30 cellular contexts compared by ENCODE assay signal in genomic region chr7:86013662-86014061, GRCh38.
"Had no signal": no experiment of that assay in that cellular context is flagged by ENCODE, and none has a peak within 500 bp of the region (broad histone marks: within the 10 kb centered on the region; RNA-seq: fewer than 3 reads in every experiment).

No MANE protein-coding gene starts in this region.

- H3K4me3 Mint-ChIP-seq: activated CD4-positive, alpha-beta memory T cell treated with anti-CD3 and anti-CD28 coated beads, Interleukin-2, amount 10 ng/mL, durations not matched to agents 7 days and 5 days; activated CD8-positive, alpha-beta memory T cell treated with anti-CD3 and anti-CD28 coated beads, Interleukin-2, amount 10 ng/mL, durations not matched to agents 7 days and 5 days; activated naive CD8-positive, alpha-beta T cell treated with anti-CD3 and anti-CD28 coated beads for 36 hours had no signal

- H3K9me3 ChIP-seq: SJCRH30 had no signal

- H3K4me1 Mint-ChIP-seq: activated CD4-positive, alpha-beta memory T cell treated with anti-CD3 and anti-CD28 coated beads, Interleukin-2, amount 10 ng/mL, durations not matched to agents 7 days and 5 days; activated CD8-positive, alpha-beta memory T cell treated with anti-CD3 and anti-CD28 coated beads, Interleukin-2, amount 10 ng/mL, durations not matched to agents 7 days and 5 days; activated naive CD8-positive, alpha-beta T cell treated with anti-CD3 and anti-CD28 coated beads for 36 hours had no signal

- ATAC-seq: activated CD8-positive, alpha-beta memory T cell treated with anti-CD3 and anti-CD28 coated beads, Interleukin-2, amount 10 ng/mL, durations not matched to agents 7 days and 5 days; Panc1 had no signal

- H3K4me1 ChIP-seq: SJCRH30 had no signal

- DNase-seq: activated CD4-positive, alpha-beta memory T cell treated with anti-CD3 and anti-CD28 coated beads, Interleukin-2, amount 10 ng/mL, durations not matched to agents 7 days and 5 days; activated CD4-positive, alpha-beta T cell treated with anti-CD3 and anti-CD28 coated beads for 1 hour; activated CD4-positive, alpha-beta T cell treated with anti-CD3 and anti-CD28 coated beads for 48 hours; activated CD4-positive, CD25-positive, alpha-beta regulatory T cell; activated CD8-positive, alpha-beta memory T cell treated with anti-CD3 and anti-CD28 coated beads for 24 hours; activated CD8-positive, alpha-beta memory T cell treated with anti-CD3 and anti-CD28 coated beads, Interleukin-2, amount 10 ng/mL, durations not matched to agents 7 days and 5 days; activated CD8-positive, alpha-beta memory T cell treated with anti-CD3 and anti-CD28 coated beads, Interleukin-2, amount 50 U/mL, for 48 hours; activated effector memory CD4-positive, alpha-beta T cell treated with anti-CD3 and anti-CD28 coated beads, Interleukin-2, amount 50 U/mL, for 16 hours; activated naive CD4-positive, alpha-beta T cell; activated naive CD4-positive, alpha-beta T cell treated with anti-CD3 and anti-CD28 coated beads, Interleukin-2, amount 50 U/mL, for 16 hours; activated naive CD8-positive, alpha-beta T cell treated with anti-CD3 and anti-CD28 coated beads for 36 hours; activated T-cell treated with anti-CD3 and anti-CD28 coated beads, Interleukin-2, amount 50 U/mL, for 48 hours; amniotic stem cell; aorta; brain microvascular endothelial cell; central memory CD4-positive, alpha-beta T cell; Karpas-422; KBM-7; NCI-H1436 treated with DMSO at 0.1 percent for 48 hours; NCI-H1694 treated with DMSO at 0.1 percent for 48 hours; NCI-H2081; NCI-H345; NCI-H526 treated with DMSO at 0.1 percent for 48 hours; NCI-H774; SHP77; SJCRH30; T1000; WERI-Rb-1 had no signal

- H3K36me3 ChIP-seq: brain microvascular endothelial cell, SJCRH30, WERI-Rb-1 had no signal

- H3K36me3 Mint-ChIP-seq: activated CD8-positive, alpha-beta memory T cell treated with anti-CD3 and anti-CD28 coated beads, Interleukin-2, amount 10 ng/mL, durations not matched to agents 7 days and 5 days; activated naive CD8-positive, alpha-beta T cell treated with anti-CD3 and anti-CD28 coated beads for 36 hours had no signal

- H3K27me3 Mint-ChIP-seq: activated CD4-positive, alpha-beta memory T cell treated with anti-CD3 and anti-CD28 coated beads, Interleukin-2, amount 10 ng/mL, durations not matched to agents 7 days and 5 days; activated CD8-positive, alpha-beta memory T cell treated with anti-CD3 and anti-CD28 coated beads, Interleukin-2, amount 10 ng/mL, durations not matched to agents 7 days and 5 days; activated naive CD8-positive, alpha-beta T cell treated with anti-CD3 and anti-CD28 coated beads for 36 hours had no signal

- H3K27me3 ChIP-seq: brain microvascular endothelial cell, SJCRH30 had no signal

- H3K27ac ChIP-seq: brain microvascular endothelial cell, SJCRH30, SK-N-MC, WERI-Rb-1 had no signal

- H3K4me3 ChIP-seq: SJCRH30, SK-N-MC had no signal

- H3K27ac Mint-ChIP-seq: activated CD4-positive, alpha-beta memory T cell treated with anti-CD3 and anti-CD28 coated beads, Interleukin-2, amount 10 ng/mL, durations not matched to agents 7 days and 5 days; activated CD8-positive, alpha-beta memory T cell treated with anti-CD3 and anti-CD28 coated beads, Interleukin-2, amount 10 ng/mL, durations not matched to agents 7 days and 5 days; activated naive CD8-positive, alpha-beta T cell treated with anti-CD3 and anti-CD28 coated beads for 36 hours had no signal
